ENCODE assay signal across 7 cellular contexts in genomic region chr14:104865069-104865630, GRCh38. TPM values are rescaled to one million over a fixed set of nuclear protein-coding genes. Genes with fewer than 3 reads are reported as not detected.
DNase-seq lines count a peak whose midpoint lies in the region; ATAC-seq and TF ChIP-seq lines count a peak whose summit lies in the region.

TSS of gene CEP170B (plus strand) at chr14:104865268. CDS start at chr14:104868451, 3,183 bp downstream.

- H3K79me2 ChIP-seq in OCI-LY7 (ENCODE audit: insufficient read depth, low read depth, low read length) (no peaks in the 10 kb centered on the region), osteoblast (ENCODE audit: insufficient read depth, low read length) (peaks cover 44% of the 10 kb centered on the region)

- H3K4me2 ChIP-seq in OCI-LY7 (ENCODE audit: low read length): peak within 1 kb of the TSS; percentile 62
- peak within 1 kb of the TSS; percentile 90 for H3K4me2 ChIP-seq in osteoblast (ENCODE audit: insufficient read depth, low read length)

- H3K9me2 ChIP-seq in OCI-LY7 (ENCODE audit: insufficient read depth, low read length): no peaks in the 10 kb centered on the region

- H2AFZ ChIP-seq in OCI-LY7 (ENCODE audit: low read length) (peak within 1 kb of the TSS; percentile 51; the same call in 1 of the 2 replicates), osteoblast (ENCODE audit: low read length) (peak within 1 kb of the TSS; percentile 54)

- no TSS peak for BruUV-seq in OCI-LY7 (replicated peaks; lab: Mats Ljungman, UMichigan)

- H3K36me3 Mint-ChIP-seq in activated naive CD4-positive, alpha-beta T cell treated with anti-CD3 and anti-CD28 coated beads, Interleukin-2, amount 50 U/mL, for 24 hours: no peaks in the 10 kb centered on the region

- H3K4me1 Mint-ChIP-seq in activated naive CD4-positive, alpha-beta T cell treated with anti-CD3 and anti-CD28 coated beads, Interleukin-2, amount 50 U/mL, for 24 hours: peaks cover 10% of the 10 kb centered on the region

- no peaks in the 10 kb centered on the region for H3K9me3 Mint-ChIP-seq in activated naive CD4-positive, alpha-beta T cell treated with anti-CD3 and anti-CD28 coated beads, Interleukin-2, amount 50 U/mL, for 24 hours

- no peaks in the 10 kb centered on the region for H3K27me3 Mint-ChIP-seq in activated naive CD4-positive, alpha-beta T cell treated with anti-CD3 and anti-CD28 coated beads, Interleukin-2, amount 50 U/mL, for 24 hours

- H3K36me3 ChIP-seq in OCI-LY7 (ENCODE audit: insufficient read depth, low read length): no peaks in the 10 kb centered on the region
- H3K36me3 ChIP-seq in osteoblast (ENCODE audit: insufficient read depth, low read length): peaks cover under 1% of the 10 kb centered on the region

- H3K4me3 ChIP-seq in OCI-LY7 (ENCODE audit: low read depth, low read length, poor library complexity, severe bottlenecking) (peak within 1 kb of the TSS; percentile 46), osteoblast (ENCODE audit: insufficient read depth, low read length) (peak within 1 kb of the TSS; percentile 87)

- intact Hi-C loops in OCI-LY7 (cut with micrococcal nuclease; ENCODE audit: unreplicated experiment): no loop called here

- DNase-seq in GM20000 (ENCODE audit: low spot score): peak; percentile 93
- peak; percentile 22 for DNase-seq in OCI-LY7 (ENCODE audit: low spot score)
- DNase-seq in glomerular visceral epithelial cell (ENCODE audit: extremely low spot score): peak; percentile 67
- peak; percentile 99 for DNase-seq in osteoblast (ENCODE audit: insufficient read length, low spot score, missing footprints)
- DNase-seq in NCI-H1694 treated with DMSO at 0.1 percent for 48 hours (lab: John Stamatoyannopoulos, UW): no peak

- H3K9me3 ChIP-seq in OCI-LY7 (ENCODE audit: low read length) (no peaks in the 10 kb centered on the region), osteoblast (ENCODE audit: low read depth, low read length) (no peaks in the 10 kb centered on the region)

- POLR2A ChIA-PET in OCI-LY7 (lab: Charles Lee): no interaction called here

- no peak for TF ChIP-seq CTCF in GM20000 (IDR thresholded peaks at IDR 0.05; ENCODE audit: extremely low read depth, missing control alignments)
- TF ChIP-seq CTCF in OCI-LY7 (conservative IDR thresholded peaks at IDR 0.05; ENCODE audit: low read length): no peak
- TF ChIP-seq CTCF in osteoblast (IDR thresholded peaks at IDR 0.05; ENCODE audit: extremely low read depth, low read depth, low read length): no peak

- H3K27ac Mint-ChIP-seq in activated naive CD4-positive, alpha-beta T cell treated with anti-CD3 and anti-CD28 coated beads, Interleukin-2, amount 50 U/mL, for 24 hours: no peak within 1 kb of the TSS

- H3K27ac ChIP-seq in OCI-LY7 (ENCODE audit: low read depth, low read length, poor library complexity, severe bottlenecking): no peak within 1 kb of the TSS
- peak within 1 kb of the TSS; percentile 69 for H3K27ac ChIP-seq in osteoblast (ENCODE audit: low read depth, low read length)

- H3K4me1 ChIP-seq in OCI-LY7 (ENCODE audit: insufficient read depth, low read length, poor library complexity, severe bottlenecking): peaks cover 4% of the 10 kb centered on the region
- H3K4me1 ChIP-seq in osteoblast (ENCODE audit: insufficient read depth, low read length): peaks cover 12% of the 10 kb centered on the region

- peak within 1 kb of the TSS; percentile 61 for H3K4me3 Mint-ChIP-seq in activated naive CD4-positive, alpha-beta T cell treated with anti-CD3 and anti-CD28 coated beads, Interleukin-2, amount 50 U/mL, for 24 hours

- CTCF ChIA-PET in OCI-LY7 (lab: Charles Lee; ENCODE audit: unreplicated experiment): no interaction called here

- H3K27me3 ChIP-seq in osteoblast (ENCODE audit: insufficient read depth, low read length): peaks cover 12% of the 10 kb centered on the region

- ATAC-seq in HG02973 (IDR thresholded peaks at IDR 0.05; ENCODE audit: unreplicated experiment): no peak

- H4K20me1 ChIP-seq in OCI-LY7 (ENCODE audit: insufficient read depth, low read length): no peaks in the 10 kb centered on the region
- H4K20me1 ChIP-seq in osteoblast (ENCODE audit: insufficient read depth, low read length): peaks cover 29% of the 10 kb centered on the region

RNA-seq across cellular contexts. Expression of gene CEP170B, which starts in this region (rescaled TPM):
- 0.16 TPM in 1 of 2 replicates, not detected in the other for total RNA-seq in OCI-LY7 (2014; rRNA removed; shearing (Covaris generic))
- 0.09 and 0.10 TPM in 2 replicates for total RNA-seq in OCI-LY7 (2022)
- total RNA-seq in osteoblast: 17.1 and 21.0 TPM in 2 replicates

Comparison
In these comparisons a context has a peak if more than half of its experiments do, and no peak if none do; other contexts are left out.
1. RNA of gene CEP170B (total RNA-seq): 17.1 to 21.0 TPM in osteoblast; 0.09 to 0.16 TPM in OCI-LY7; every median in the first group is over 10 times any median in the second.
2. Peak in DNase-seq, H3K4me3 ChIP-seq and H3K4me2 ChIP-seq in OCI-LY7; RNA of the gene not detected or under 1 TPM.